In genomic region chr18:54717673-54718435, GRCh38 we compare ENCODE assay signal across 9 cellular contexts.
DNase-seq lines count a peak whose midpoint lies in the region; ATAC-seq lines count a peak whose summit lies in the region.
"Had no signal": no experiment of that assay in that cellular context is flagged by ENCODE, and none has a peak within 500 bp of the region (broad histone marks: within the 10 kb centered on the region; RNA-seq: fewer than 3 reads in every experiment).

No MANE protein-coding gene starts in this region.

- ATAC-seq in HG02759 (IDR thresholded peaks at IDR 0.05; ENCODE audit: unreplicated experiment) (peak; percentile 83), aorta (ENCODE audit: low FRiP score) (no peak)

- H3K36me3 ChIP-seq in thymus (ENCODE audit: control insufficient read depth, insufficient read depth) (no peaks in the 10 kb centered on the region), aorta (ENCODE audit: control insufficient read depth in 1 of 2, insufficient read depth in 2 of 2, low read length in 1 of 2) (no peaks in the 10 kb centered on the region)

- H3K4me1 ChIP-seq in thymus (ENCODE audit: control insufficient read depth, insufficient read depth, low read length) (no peaks in the 10 kb centered on the region), aorta (ENCODE audit: control insufficient read depth in 1 of 2, insufficient read depth in 2 of 2, low read length in 2 of 2) (no peaks in the 10 kb centered on the region)

- intact Hi-C loops in aorta (cut with DNase I), result no loop called here

- H3K27me3 ChIP-seq in thymus (ENCODE audit: control insufficient read depth, insufficient read depth) (no peaks in the 10 kb centered on the region), aorta (ENCODE audit: control insufficient read depth in 1 of 2, insufficient read depth in 2 of 2, low read length in 1 of 2) (peaks cover 0 to 1% of the 10 kb centered on the region in 2 donors)

- H3K4me3 ChIP-seq in thymus (ENCODE audit: low read length) (peak overlapping the region; percentile 13), aorta (ENCODE audit: low read length in 2 of 2) (no peak overlapping the region)

- peak; percentile 32 for DNase-seq in NCI-H146 (lab: John Stamatoyannopoulos, UW)
- no peak for DNase-seq in NCI-H146 treated with DMSO at 0.1 percent for 48 hours (lab: John Stamatoyannopoulos, UW; ENCODE audit: unreplicated experiment)
- DNase-seq in NOMO-1 (lab: John Stamatoyannopoulos, UW; ENCODE audit: unreplicated experiment in 2 of 2), result peak; percentile 94 to 95
- peak; percentile 45 for DNase-seq in activated naive CD4-positive, alpha-beta T cell treated with Interleukin-2 at 50 U/mL for 16 hours
- peak; percentile 68 for DNase-seq in islet precursor cell
- DNase-seq in aorta, result no peak

- WGBS in thymus, result 2% methylated on average over 15 of the region's 15 CpGs
- 16 to 17% methylated on average over 15 of the region's 15 CpGs for WGBS in aorta, 2 donors

- no peaks in the 10 kb centered on the region for H3K9me3 ChIP-seq in thymus (ENCODE audit: control insufficient read depth)
- no peaks in the 10 kb centered on the region for H3K9me3 ChIP-seq in aorta (ENCODE audit: control insufficient read depth, low read length)

- no peak overlapping the region for H3K27ac ChIP-seq in thymus (ENCODE audit: low read depth)
- H3K27ac ChIP-seq in aorta (ENCODE audit: low read depth in 1 of 2, low read length in 2 of 2), result no peak overlapping the region
- H3K27ac ChIP-seq: VCaP had no signal

Comparison
In these comparisons a context has a peak if more than half of its experiments do, and no peak if none do; other contexts are left out.
1. DNase-seq: peak in NCI-H146 (single experiment), NOMO-1 (2 of 2), activated naive CD4-positive, alpha-beta T cell treated with Interleukin-2 at 50 U/mL for 16 hours (single experiment) and islet precursor cell (single experiment); none in NCI-H146 treated with DMSO at 0.1 percent for 48 hours (single experiment) and aorta (0 of 2).